In genomic region chr1:94013331-94013925, GRCh38 we compare ENCODE assay signal across 19 cellular contexts.
DNase-seq lines count a peak whose midpoint lies in the region; ATAC-seq and TF ChIP-seq lines count a peak whose summit lies in the region.
"Had no signal": no experiment of that assay in that cellular context is flagged by ENCODE, and none has a peak within 500 bp of the region (broad histone marks: within the 10 kb centered on the region; RNA-seq: fewer than 3 reads in every experiment).

No MANE protein-coding gene starts in this region.

- intact Hi-C loops in left ventricle myocardium inferior (cut with micrococcal nuclease): no loop called here

- TF ChIP-seq CTCF in Peyer's patch (IDR thresholded peaks at IDR 0.05) (no peak), left ventricle myocardium inferior (IDR thresholded peaks at IDR 0.05; ENCODE audit: borderline replicate concordance) (no peak)

- H3K27me3 Mint-ChIP-seq in natural killer cell treated with Interleukin-12 subunit alpha and Interleukin-12 subunit beta and Interleukin-15 and Interleukin-18, amount 100 ng/mL, for 72 hours: no peaks in the 10 kb centered on the region
- H3K27me3 Mint-ChIP-seq: stimulated activated naive CD8-positive, alpha-beta T cell treated with anti-CD3 and anti-CD28 coated beads, Interleukin-15, Interleukin-2, amounts not matched to agents 100 ng/mL and 50 ng/mL, for 24 hours had no signal

- H3K4me3 Mint-ChIP-seq in natural killer cell treated with Interleukin-12 subunit alpha and Interleukin-12 subunit beta and Interleukin-15 and Interleukin-18, amount 100 ng/mL, for 72 hours: no peak overlapping the region
- H3K4me3 Mint-ChIP-seq: activated CD4-positive, alpha-beta T cell treated with anti-CD3 and anti-CD28 coated beads, Interleukin-2, amount 10 ng/mL, durations not matched to agents 7 days and 5 days; CD4-positive, CD25-positive, alpha-beta regulatory T cell; memory B cell; stimulated activated naive CD8-positive, alpha-beta T cell treated with anti-CD3 and anti-CD28 coated beads, Interleukin-15, Interleukin-2, amounts not matched to agents 100 ng/mL and 50 ng/mL, for 24 hours had no signal

- H3K9me3 Mint-ChIP-seq in natural killer cell treated with Interleukin-12 subunit alpha and Interleukin-12 subunit beta and Interleukin-15 and Interleukin-18, amount 100 ng/mL, for 72 hours: no peaks in the 10 kb centered on the region
- H3K9me3 Mint-ChIP-seq: activated CD4-positive, alpha-beta T cell treated with anti-CD3 and anti-CD28 coated beads, Interleukin-2, amount 10 ng/mL, durations not matched to agents 7 days and 5 days; activated naive CD4-positive, alpha-beta T cell treated with anti-CD3 and anti-CD28 coated beads, Interleukin-2, amount 50 U/mL, for 72 hours; memory B cell; stimulated activated naive CD8-positive, alpha-beta T cell treated with anti-CD3 and anti-CD28 coated beads, Interleukin-15, Interleukin-2, amounts not matched to agents 100 ng/mL and 50 ng/mL, for 24 hours had no signal

- DNase-seq in H7 (peak; percentile 34), Peyer's patch (peak in 2 of 3 donors; percentile 49 to 62), left ventricle myocardium inferior (peak; percentile 34), C1 segment of cervical spinal cord (lab: John Stamatoyannopoulos, UW) (no peak), activated gamma-delta T cell treated with Interleukin-2 at 50 U/mL for 16 hours (no peak), CD1c-positive myeloid dendritic cell (ENCODE audit: extremely low spot score) (no peak)
- DNase-seq in natural killer cell treated with Interleukin-12 subunit alpha and Interleukin-12 subunit beta and Interleukin-15 and Interleukin-18, amount 100 ng/mL, for 72 hours (ENCODE audit: low spot score): no peak
- DNase-seq: activated CD4-positive, alpha-beta T cell treated with anti-CD3 and anti-CD28 coated beads, Interleukin-2, amount 10 ng/mL, durations not matched to agents 7 days and 5 days; CD4-positive, CD25-positive, alpha-beta regulatory T cell; dermis blood vessel endothelial cell; GOT3; NCI-H187 treated with DMSO at 0.1 percent for 48 hours; NCI-H2227 treated with DMSO at 0.1 percent for 48 hours; NCI-H748 treated with DMSO at 0.1 percent for 48 hours had no signal

- no peak overlapping the region for H3K27ac ChIP-seq in Peyer's patch
- H3K27ac ChIP-seq in left ventricle myocardium inferior (replicated peaks): peak overlapping the region; percentile 21
- H3K27ac ChIP-seq: ascending aorta, VCaP had no signal

- H3K36me3 ChIP-seq in H7 (replicated peaks; ENCODE audit: control insufficient read depth, insufficient read depth, low read length) (no peaks in the 10 kb centered on the region), Peyer's patch (no peaks in the 10 kb centered on the region), left ventricle myocardium inferior (no peaks in the 10 kb centered on the region)
- H3K36me3 ChIP-seq: ascending aorta had no signal

- H3K27me3 ChIP-seq in H7 (ENCODE audit: control insufficient read depth, insufficient read depth, low read length): peaks cover 30% of the 10 kb centered on the region
- H3K27me3 ChIP-seq in Peyer's patch: no peaks in the 10 kb centered on the region
- H3K27me3 ChIP-seq in left ventricle myocardium inferior (ENCODE audit: low read depth): no peaks in the 10 kb centered on the region
- H3K27me3 ChIP-seq: ascending aorta had no signal

- H3K27ac Mint-ChIP-seq in natural killer cell treated with Interleukin-12 subunit alpha and Interleukin-12 subunit beta and Interleukin-15 and Interleukin-18, amount 100 ng/mL, for 72 hours: peak overlapping the region; percentile 22 to 34
- H3K27ac Mint-ChIP-seq: activated CD4-positive, alpha-beta T cell treated with anti-CD3 and anti-CD28 coated beads, Interleukin-2, amount 10 ng/mL, durations not matched to agents 7 days and 5 days; activated naive CD4-positive, alpha-beta T cell treated with anti-CD3 and anti-CD28 coated beads, Interleukin-2, amount 50 U/mL, for 72 hours; memory B cell; stimulated activated naive CD8-positive, alpha-beta T cell treated with anti-CD3 and anti-CD28 coated beads, Interleukin-15, Interleukin-2, amounts not matched to agents 100 ng/mL and 50 ng/mL, for 24 hours had no signal

- no peak for ATAC-seq in natural killer cell treated with Interleukin-12 subunit alpha and Interleukin-12 subunit beta and Interleukin-15 and Interleukin-18, amount 100 ng/mL, for 72 hours
- ATAC-seq: activated naive CD4-positive, alpha-beta T cell treated with anti-CD3 and anti-CD28 coated beads, Interleukin-2, amount 50 U/mL, for 72 hours had no signal

- H3K9me3 ChIP-seq in Peyer's patch (no peaks in the 10 kb centered on the region), left ventricle myocardium inferior (replicated peaks) (no peaks in the 10 kb centered on the region)
- H3K9me3 ChIP-seq: ascending aorta had no signal

- no peak overlapping the region for H3K4me3 ChIP-seq in H7 (ENCODE audit: insufficient read depth, low read depth, low read length)
- H3K4me3 ChIP-seq in Peyer's patch: no peak overlapping the region
- no peak overlapping the region for H3K4me3 ChIP-seq in left ventricle myocardium inferior
- H3K4me3 ChIP-seq: ascending aorta had no signal

- H3K4me1 ChIP-seq in Peyer's patch: peaks cover 0 to 10% (median 0%) of the 10 kb centered on the region in 4 donors
- peaks cover 13% of the 10 kb centered on the region for H3K4me1 ChIP-seq in left ventricle myocardium inferior
- H3K4me1 ChIP-seq: ascending aorta had no signal

- TF ChIP-seq POLR2A in Peyer's patch (IDR thresholded peaks at IDR 0.05): no peak

- H3K36me3 Mint-ChIP-seq in natural killer cell treated with Interleukin-12 subunit alpha and Interleukin-12 subunit beta and Interleukin-15 and Interleukin-18, amount 100 ng/mL, for 72 hours: no peaks in the 10 kb centered on the region
- H3K36me3 Mint-ChIP-seq: activated naive CD4-positive, alpha-beta T cell treated with anti-CD3 and anti-CD28 coated beads, Interleukin-2, amount 50 U/mL, for 72 hours; CD4-positive, CD25-positive, alpha-beta regulatory T cell; memory B cell had no signal

- H3K4me1 Mint-ChIP-seq in natural killer cell treated with Interleukin-12 subunit alpha and Interleukin-12 subunit beta and Interleukin-15 and Interleukin-18, amount 100 ng/mL, for 72 hours (ENCODE audit: low read depth in 2 of 2): peaks cover 45 to 58% of the 10 kb centered on the region in 2 donors

Comparison
In these comparisons a context has a peak if more than half of its experiments do, and no peak if none do; other contexts are left out.
1. DNase-seq: peak in H7 (single experiment), Peyer's patch (2 of 3) and left ventricle myocardium inferior (single experiment); none in natural killer cell treated with Interleukin-12 subunit alpha and Interleukin-12 subunit beta and Interleukin-15 and Interleukin-18, amount 100 ng/mL, for 72 hours (single experiment), C1 segment of cervical spinal cord (0 of 14), activated gamma-delta T cell treated with Interleukin-2 at 50 U/mL for 16 hours (single experiment) and CD1c-positive myeloid dendritic cell (single experiment).